1 cellular context compared by ENCODE assay signal in genomic region chr1:198679535-198680173, GRCh38.
TF ChIP-seq lines count a peak whose summit lies in the region.

No MANE protein-coding gene starts in this region.

TF ChIP-seq in GM12878, 131 proteins besides CTCF, POLR2A, EP300 and RAD21:
- TF ChIP-seq FOXK2 (IDR thresholded peaks at IDR 0.05) (no peak), RFX5 (IDR thresholded peaks at IDR 0.05; ENCODE audit: low read depth, low read length) (no peak), CREM (IDR thresholded peaks at IDR 0.05; ENCODE audit: low read depth) (peak; percentile 71), EED (IDR thresholded peaks at IDR 0.05; ENCODE audit: low read depth) (peak; percentile 24; the same call in 1 of the 2 replicates), NBN (IDR thresholded peaks at IDR 0.05) (no peak), CHD2 (IDR thresholded peaks at IDR 0.05; ENCODE audit: borderline replicate concordance, low read depth, low read length) (no peak), JUND (IDR thresholded peaks at IDR 0.05; ENCODE audit: low read depth, low read length) (no peak), CREB1 (IDR thresholded peaks at IDR 0.05; ENCODE audit: low read depth) (peak; percentile 87), GATAD2B (conservative IDR thresholded peaks at IDR 0.05; ENCODE audit: low read depth) (0 out of 2 replicates have a peak, but pooled peaks have one; percentile 29), MTA3 (IDR thresholded peaks at IDR 0.05; ENCODE audit: borderline replicate concordance, low read length) (no peak), YY1 (IDR thresholded peaks at IDR 0.05; ENCODE audit: low read depth, low read length) (peak; percentile 66)
- TF ChIP-seq, protein P1, sequence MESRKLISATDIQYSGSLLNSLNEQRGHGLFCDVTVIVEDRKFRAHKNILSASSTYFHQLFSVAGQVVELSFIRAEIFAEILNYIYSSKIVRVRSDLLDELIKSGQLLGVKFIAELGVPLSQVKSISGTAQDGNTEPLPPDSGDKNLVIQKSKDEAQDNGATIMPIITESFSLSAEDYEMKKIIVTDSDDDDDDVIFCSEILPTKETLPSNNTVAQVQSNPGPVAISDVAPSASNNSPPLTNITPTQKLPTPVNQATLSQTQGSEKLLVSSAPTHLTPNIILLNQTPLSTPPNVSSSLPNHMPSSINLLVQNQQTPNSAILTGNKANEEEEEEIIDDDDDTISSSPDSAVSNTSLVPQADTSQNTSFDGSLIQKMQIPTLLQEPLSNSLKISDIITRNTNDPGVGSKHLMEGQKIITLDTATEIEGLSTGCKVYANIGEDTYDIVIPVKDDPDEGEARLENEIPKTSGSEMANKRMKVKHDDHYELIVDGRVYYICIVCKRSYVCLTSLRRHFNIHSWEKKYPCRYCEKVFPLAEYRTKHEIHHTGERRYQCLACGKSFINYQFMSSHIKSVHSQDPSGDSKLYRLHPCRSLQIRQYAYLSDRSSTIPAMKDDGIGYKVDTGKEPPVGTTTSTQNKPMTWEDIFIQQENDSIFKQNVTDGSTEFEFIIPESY (IDR thresholded peaks at IDR 0.05), result peak; percentile 92
